ENCODE assay signal across 34 cellular contexts in the genomic region with DNA sequence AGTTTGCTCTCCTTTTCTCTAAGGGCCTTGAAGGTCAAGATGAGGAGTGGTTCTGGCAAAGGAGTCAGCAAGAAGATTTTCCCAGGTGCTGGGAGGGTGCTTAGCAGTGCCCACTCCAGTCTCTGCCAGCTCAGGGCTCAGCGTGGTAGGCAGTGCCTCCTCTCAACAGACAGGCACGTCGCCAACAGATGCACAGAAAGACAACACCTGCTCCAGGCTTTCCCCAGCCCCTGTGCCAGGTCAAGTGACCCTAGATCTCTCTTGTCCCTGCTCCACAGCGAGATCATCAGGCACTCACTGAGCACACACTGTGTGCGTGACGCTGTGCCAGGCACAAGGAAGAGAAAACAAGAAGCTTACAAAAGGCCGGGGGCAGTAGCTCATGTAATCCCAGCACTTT.
A peak's percentile ranks its signal among the peaks of the same experiment; 100 is the strongest.
DNase-seq lines count a peak whose midpoint lies in the region; ATAC-seq, FAIRE-seq and TF ChIP-seq lines count a peak whose summit lies in the region.
"Had no signal": no experiment of that assay in that cellular context is flagged by ENCODE, and none has a peak within 500 bp of the region (broad histone marks: within the 10 kb centered on the region; RNA-seq: fewer than 3 reads in every experiment).

No MANE protein-coding gene starts in this region.

- peaks cover 92% of the 10 kb centered on the region for H3K4me1 Mint-ChIP-seq in neural progenitor cell
- no peaks in the 10 kb centered on the region for H3K4me1 Mint-ChIP-seq in naive thymus-derived CD8-positive, alpha-beta T cell
- H3K4me1 Mint-ChIP-seq: activated B cell treated with CpG ODN at 0.5 μM for 24 hours; activated CD8-positive, alpha-beta memory T cell treated with anti-CD3 and anti-CD28 coated beads, Interleukin-2, amount 10 ng/mL, durations not matched to agents 7 days and 5 days; CD8-positive, alpha-beta memory T cell; T-cell had no signal

- H3K79me2 ChIP-seq in neural progenitor cell (ENCODE audit: low read depth) = no peaks in the 10 kb centered on the region

- H3F3A ChIP-seq in neural progenitor cell (ENCODE audit: low read depth) = peaks cover 44% of the 10 kb centered on the region

- peak overlapping the region; percentile 98 for H3K27ac Mint-ChIP-seq in neural progenitor cell
- H3K27ac Mint-ChIP-seq in naive thymus-derived CD8-positive, alpha-beta T cell = no peak overlapping the region
- H3K27ac Mint-ChIP-seq: activated B cell treated with CpG ODN at 0.5 μM for 24 hours; activated CD8-positive, alpha-beta memory T cell treated with anti-CD3 and anti-CD28 coated beads, Interleukin-2, amount 10 ng/mL, durations not matched to agents 7 days and 5 days; IgD-negative memory B cell; T-cell had no signal

- peaks cover 66% of the 10 kb centered on the region for H3K4me1 ChIP-seq in neural progenitor cell
- H3K4me1 ChIP-seq: BE2C had no signal

- TF ChIP-seq CTCF in neural progenitor cell (IDR thresholded peaks at IDR 0.05) = no peak

- peak overlapping the region; percentile 76 for H3K4me3 Mint-ChIP-seq in neural progenitor cell
- H3K4me3 Mint-ChIP-seq in naive thymus-derived CD8-positive, alpha-beta T cell = no peak overlapping the region
- H3K4me3 Mint-ChIP-seq: activated B cell treated with CpG ODN at 0.5 μM for 24 hours; activated CD8-positive, alpha-beta memory T cell treated with anti-CD3 and anti-CD28 coated beads, Interleukin-2, amount 10 ng/mL, durations not matched to agents 7 days and 5 days; CD8-positive, alpha-beta memory T cell; IgD-negative memory B cell; T-cell had no signal

- H3K9ac ChIP-seq in neural progenitor cell = no peak overlapping the region

- no peaks in the 10 kb centered on the region for H3K9me3 Mint-ChIP-seq in neural progenitor cell
- no peaks in the 10 kb centered on the region for H3K9me3 Mint-ChIP-seq in naive thymus-derived CD8-positive, alpha-beta T cell
- H3K9me3 Mint-ChIP-seq: activated B cell treated with CpG ODN at 0.5 μM for 24 hours; CD8-positive, alpha-beta memory T cell; IgD-negative memory B cell; T-cell had no signal

- POLR2A ChIA-PET in naive thymus-derived CD8-positive, alpha-beta T cell (lab: Charles Lee) = interaction anchor here (0.5 kb wide), 1 partner anchor 17 kb away, joined by 4 read pairs; no protein-coding TSS in a partner anchor

- H3K9me3 ChIP-seq in neural progenitor cell (ENCODE audit: low read depth) = no peaks in the 10 kb centered on the region
- H3K9me3 ChIP-seq: ascending aorta, BE2C had no signal

- H3K27ac ChIP-seq in neural progenitor cell = no peak overlapping the region
- H3K27ac ChIP-seq: ascending aorta, coronary artery, RWPE1 had no signal

- no peaks in the 10 kb centered on the region for H3K36me3 ChIP-seq in neural progenitor cell
- H3K36me3 ChIP-seq: ascending aorta, BE2C, cardiac muscle cell had no signal

- peaks cover 2% of the 10 kb centered on the region for H3K36me3 Mint-ChIP-seq in neural progenitor cell
- H3K36me3 Mint-ChIP-seq in naive thymus-derived CD8-positive, alpha-beta T cell = no peaks in the 10 kb centered on the region
- H3K36me3 Mint-ChIP-seq: activated CD8-positive, alpha-beta memory T cell treated with anti-CD3 and anti-CD28 coated beads, Interleukin-2, amount 10 ng/mL, durations not matched to agents 7 days and 5 days; CD8-positive, alpha-beta memory T cell; T-cell had no signal

- no peak for FAIRE-seq in RCC 7860 (lab: Jason Lieb, UNC)
- FAIRE-seq: GM12892, islet of Langerhans had no signal

- peaks cover 13% of the 10 kb centered on the region for H4K20me1 ChIP-seq in neural progenitor cell (ENCODE audit: low read depth)

- ATAC-seq in naive thymus-derived CD8-positive, alpha-beta T cell = no peak
- ATAC-seq: activated CD8-positive, alpha-beta memory T cell treated with anti-CD3 and anti-CD28 coated beads, Interleukin-2, amount 10 ng/mL, durations not matched to agents 7 days and 5 days; left lobe of liver; sciatic nerve; T-cell had no signal

- H2AFZ ChIP-seq in neural progenitor cell (replicated peaks) = no peak overlapping the region

- H3K27me3 Mint-ChIP-seq in neural progenitor cell (ENCODE audit: insufficient read depth, low read depth) = peaks cover 20% of the 10 kb centered on the region
- peaks cover 0 to 14% (median 2%) of the 10 kb centered on the region in 5 donors for H3K27me3 Mint-ChIP-seq in naive thymus-derived CD8-positive, alpha-beta T cell

- no peak overlapping the region for H3K4me2 ChIP-seq in neural progenitor cell

- DNase-seq in DMS79 treated with DMSO at 0.1 percent for 48 hours (lab: John Stamatoyannopoulos, UW) = peak; percentile 90
- DNase-seq in NCI-H128 (lab: John Stamatoyannopoulos, UW; ENCODE audit: unreplicated experiment) = peak; percentile 48
- peak; percentile 24 for DNase-seq in NCI-H69 (lab: John Stamatoyannopoulos, UW)
- DNase-seq in neural progenitor cell (ENCODE audit: low spot score) = no peak
- DNase-seq in stimulated activated CD4-positive, alpha-beta T cell treated with anti-CD3 and anti-CD28 coated beads, Interleukin-4, amount 100 ng/mL, for 4 hours = no peak
- DNase-seq in naive thymus-derived CD8-positive, alpha-beta T cell = no peak
- DNase-seq in stimulated activated CD4-positive, alpha-beta T cell treated with anti-CD3 and anti-CD28 coated beads, Interleukin-4, amount 100 ng/mL, for 24 hours = no peak
- DNase-seq in RCC 7860 (ENCODE audit: low spot score) = no peak
- DNase-seq: activated B cell treated with CpG ODN at 0.5 μM for 24 hours; activated CD8-positive, alpha-beta memory T cell treated with anti-CD3 and anti-CD28 coated beads, Interleukin-2, amount 10 ng/mL, durations not matched to agents 7 days and 5 days; activated gamma-delta T cell treated with Interleukin-2 at 50 U/mL for 16 hours; activated T-cell treated with anti-CD3 and anti-CD28 coated beads, Interleukin-2, amount 50 U/mL, for 48 hours; BE2C; CD8-positive, alpha-beta memory T cell; DMS 273 treated with DMSO at 0.1 percent for 48 hours; effector memory CD4-positive, alpha-beta T cell; glutamatergic neuron; NCI-H187; NCI-H2227 treated with DMSO at 0.1 percent for 48 hours; NCI-H82; posterior cingulate gyrus; stimulated activated CD4-positive, alpha-beta T cell treated with anti-CD3 and anti-CD28 coated beads, Interleukin-12 subunit alpha, Interleukin-12 subunit beta, amount 100 ng/mL, for 4 hours; stimulated activated CD4-positive, alpha-beta T cell treated with anti-CD3 and anti-CD28 coated beads, Interleukin-4, amount 100 ng/mL, for 1 hour; T-cell; trophoblast cell had no signal

- no peaks in the 10 kb centered on the region for H3K27me3 ChIP-seq in neural progenitor cell
- H3K27me3 ChIP-seq: ascending aorta, BE2C, cardiac muscle cell had no signal

- H3K4me3 ChIP-seq in neural progenitor cell = no peak overlapping the region
- H3K4me3 ChIP-seq: ascending aorta, cardiac muscle cell, coronary artery had no signal

Comparison
In these comparisons a context has a peak if more than half of its experiments do, and no peak if none do; other contexts are left out.
1. DNase-seq: peak in DMS79 treated with DMSO at 0.1 percent for 48 hours (single experiment), NCI-H128 (single experiment) and NCI-H69 (single experiment); none in neural progenitor cell (single experiment), stimulated activated CD4-positive, alpha-beta T cell treated with anti-CD3 and anti-CD28 coated beads, Interleukin-4, amount 100 ng/mL, for 4 hours (0 of 2), naive thymus-derived CD8-positive, alpha-beta T cell (0 of 10), stimulated activated CD4-positive, alpha-beta T cell treated with anti-CD3 and anti-CD28 coated beads, Interleukin-4, amount 100 ng/mL, for 24 hours (single experiment) and RCC 7860 (single experiment).